Comparison of ENCODE assay signal across 1 cellular context in genomic region chr3:10813425-10813824, GRCh38.
TF ChIP-seq lines count a peak whose summit lies in the region.

No MANE protein-coding gene starts in this region.

TF ChIP-seq in HepG2, 621 proteins besides CTCF, POLR2A, EP300 and RAD21 (continued from another document and continues in another):
- TF ChIP-seq ZNF276 (CRISPR knock-in tag; IDR thresholded peaks at IDR 0.05; ENCODE audit: low read depth) (no peak), ZBTB3 (CRISPR knock-in tag; IDR thresholded peaks at IDR 0.05; ENCODE audit: borderline replicate concordance, low read depth) (peak; percentile 99), ZBTB26 (CRISPR knock-in tag; IDR thresholded peaks at IDR 0.05; ENCODE audit: borderline replicate concordance) (0 out of 2 replicates have a peak, but pooled peaks have one; percentile 38), LCORL (IDR thresholded peaks at IDR 0.05) (peak; percentile 13; the same call in 1 of the 2 replicates), LCORL (CRISPR knock-in tag; IDR thresholded peaks at IDR 0.05) (no peak), SP4 (CRISPR knock-in tag; IDR thresholded peaks at IDR 0.05) (no peak), KDM3A (CRISPR knock-in tag; IDR thresholded peaks at IDR 0.05; ENCODE audit: low read depth) (no peak), ZEB1 (IDR thresholded peaks at IDR 0.05; ENCODE audit: insufficient replicate concordance, low read depth) (no peak), SNAPC2 (CRISPR knock-in tag; IDR thresholded peaks at IDR 0.05) (no peak), ZNF543 (CRISPR knock-in tag; IDR thresholded peaks at IDR 0.05) (no peak), HOXD1 (CRISPR knock-in tag; IDR thresholded peaks at IDR 0.05) (no peak), TEAD3 (CRISPR knock-in tag; optimal IDR thresholded peaks at IDR 0.05; ENCODE audit: borderline replicate concordance) (peak; percentile 76), GTF2F1 (IDR thresholded peaks at IDR 0.05; ENCODE audit: low read length) (no peak), TMF1 (CRISPR knock-in tag; IDR thresholded peaks at IDR 0.05; ENCODE audit: low read depth) (no peak), ZFP36 (IDR thresholded peaks at IDR 0.05; ENCODE audit: borderline replicate concordance, low read depth, low read length, partially characterized antibody) (no peak), NFIC (IDR thresholded peaks at IDR 0.05; ENCODE audit: low read length) (no peak), ZNF232 (CRISPR knock-in tag; IDR thresholded peaks at IDR 0.05; ENCODE audit: borderline replicate concordance) (no peak), FOSL2 (CRISPR knock-in tag; IDR thresholded peaks at IDR 0.05) (no peak), ZNF878 (CRISPR knock-in tag; IDR thresholded peaks at IDR 0.05) (no peak), ZSCAN25 (CRISPR knock-in tag; IDR thresholded peaks at IDR 0.05) (no peak), E2F2 (CRISPR knock-in tag; IDR thresholded peaks at IDR 0.05; ENCODE audit: borderline replicate concordance) (no peak), ZNF589 (CRISPR knock-in tag; conservative IDR thresholded peaks at IDR 0.05) (no peak), CENPBD1 (CRISPR knock-in tag; IDR thresholded peaks at IDR 0.05; ENCODE audit: borderline replicate concordance, low read depth) (no peak), SETDB1 (CRISPR knock-in tag; IDR thresholded peaks at IDR 0.05; ENCODE audit: borderline replicate concordance) (no peak), SIN3A (IDR thresholded peaks at IDR 0.05; ENCODE audit: borderline replicate concordance, low read depth, low read length) (no peak), CREB1 (IDR thresholded peaks at IDR 0.05) (no peak), CREB1 (CRISPR knock-in tag; IDR thresholded peaks at IDR 0.05) (no peak), ZNF136 (CRISPR knock-in tag; IDR thresholded peaks at IDR 0.05; ENCODE audit: low read depth) (no peak), TFAP4 (IDR thresholded peaks at IDR 0.05; ENCODE audit: borderline replicate concordance, low read depth) (no peak), ZNF224 (CRISPR knock-in tag; IDR thresholded peaks at IDR 0.05) (no peak), SIX1 (CRISPR knock-in tag; IDR thresholded peaks at IDR 0.05; ENCODE audit: borderline replicate concordance) (no peak), RBM39 (IDR thresholded peaks at IDR 0.05; ENCODE audit: low read depth, low read length, poor library complexity, severe bottlenecking) (no peak), SP2 (CRISPR knock-in tag; IDR thresholded peaks at IDR 0.05) (no peak), FLYWCH1 (CRISPR knock-in tag; IDR thresholded peaks at IDR 0.05) (no peak), NKX3-1 (CRISPR knock-in tag; IDR thresholded peaks at IDR 0.05) (no peak), SSRP1 (CRISPR knock-in tag; IDR thresholded peaks at IDR 0.05) (no peak), RFXANK (CRISPR knock-in tag; IDR thresholded peaks at IDR 0.05) (no peak), ZNF563 (CRISPR knock-in tag; IDR thresholded peaks at IDR 0.05) (no peak), CAMTA2 (CRISPR knock-in tag; IDR thresholded peaks at IDR 0.05; ENCODE audit: borderline replicate concordance) (no peak), ZNF34 (CRISPR knock-in tag; IDR thresholded peaks at IDR 0.05; ENCODE audit: borderline replicate concordance) (no peak), CEBPB (IDR thresholded peaks at IDR 0.05; ENCODE audit: borderline replicate concordance, low read depth, low read length) (peak; percentile 38; the same call in 1 of the 2 replicates), ARID5B (CRISPR knock-in tag; IDR thresholded peaks at IDR 0.05) (peak; percentile 56; the same call in 1 of the 2 replicates), FOXA3 (CRISPR knock-in tag; IDR thresholded peaks at IDR 0.05) (peak; percentile 49), HHEX (CRISPR knock-in tag; IDR thresholded peaks at IDR 0.05) (no peak), SNRNP70 (IDR thresholded peaks at IDR 0.05; ENCODE audit: low read depth, low read length) (no peak), ZNF816 (CRISPR knock-in tag; IDR thresholded peaks at IDR 0.05; ENCODE audit: borderline replicate concordance) (no peak), KAT7 (CRISPR knock-in tag; IDR thresholded peaks at IDR 0.05; ENCODE audit: borderline replicate concordance) (0 out of 2 replicates have a peak, but pooled peaks have one; percentile 25), SMYD3 (CRISPR knock-in tag; IDR thresholded peaks at IDR 0.05) (no peak), TBX2 (CRISPR knock-in tag; IDR thresholded peaks at IDR 0.05; ENCODE audit: borderline replicate concordance) (no peak), NFAT5 (CRISPR knock-in tag; IDR thresholded peaks at IDR 0.05) (no peak), KDM1A (CRISPR knock-in tag; IDR thresholded peaks at IDR 0.05) (0 out of 2 replicates have a peak, but pooled peaks have one; percentile 24), ZMYM2 (CRISPR knock-in tag; IDR thresholded peaks at IDR 0.05) (peak; percentile 66; the same call in 1 of the 2 replicates), RBFOX2 (IDR thresholded peaks at IDR 0.05; ENCODE audit: low read depth, low read length) (no peak), FUBP1 (CRISPR knock-in tag; IDR thresholded peaks at IDR 0.05; ENCODE audit: borderline replicate concordance) (no peak), E2F1 (CRISPR knock-in tag; IDR thresholded peaks at IDR 0.05) (no peak)
